In genomic region chr19:4013886-4014540, GRCh38 we compare ENCODE assay signal across 1 cellular context.
TF ChIP-seq lines count a peak whose summit lies in the region.

No MANE protein-coding gene starts in this region.

TF ChIP-seq in H1, 55 proteins besides CTCF, POLR2A, EP300 and RAD21:
- TF ChIP-seq TAF1 (IDR thresholded peaks at IDR 0.05; ENCODE audit: low read depth, low read length) = no peak
- no peak for TF ChIP-seq BRCA1 (IDR thresholded peaks at IDR 0.05; ENCODE audit: low read depth, low read length)
- TF ChIP-seq POLR2AphosphoS5 (IDR thresholded peaks at IDR 0.05; ENCODE audit: low read depth, low read length) = no peak
- no peak for TF ChIP-seq EGR1 (IDR thresholded peaks at IDR 0.05; ENCODE audit: borderline replicate concordance, low read depth, low read length)
- no peak for TF ChIP-seq POU5F1 (IDR thresholded peaks at IDR 0.05; ENCODE audit: low read depth, low read length)
- TF ChIP-seq SIRT6 (IDR thresholded peaks at IDR 0.05; ENCODE audit: low read length) = no peak
- no peak for TF ChIP-seq MAX (IDR thresholded peaks at IDR 0.05)
- TF ChIP-seq TCF12 (IDR thresholded peaks at IDR 0.05; ENCODE audit: low read depth, low read length) = no peak
- no peak for TF ChIP-seq CTBP2 (IDR thresholded peaks at IDR 0.05; ENCODE audit: borderline replicate concordance, insufficient read depth, insufficient read length, low read length)
- no peak for TF ChIP-seq SUZ12 (IDR thresholded peaks at IDR 0.05; ENCODE audit: low read length)
- no peak for TF ChIP-seq SIX5 (IDR thresholded peaks at IDR 0.05; ENCODE audit: low read depth, low read length)
- TF ChIP-seq NRF1 (IDR thresholded peaks at IDR 0.05; ENCODE audit: low read depth, low read length) = no peak
- no peak for TF ChIP-seq SP1 (IDR thresholded peaks at IDR 0.05; ENCODE audit: low read depth, low read length)
- TF ChIP-seq ATF2 (IDR thresholded peaks at IDR 0.05; ENCODE audit: low read length) = no peak
- no peak for TF ChIP-seq FOSL1 (IDR thresholded peaks at IDR 0.05; ENCODE audit: insufficient read depth, low read depth, low read length)
- no peak for TF ChIP-seq SP2 (IDR thresholded peaks at IDR 0.05; ENCODE audit: low read length)
- TF ChIP-seq SRF (IDR thresholded peaks at IDR 0.05; ENCODE audit: low read depth, low read length) = no peak
- TF ChIP-seq CHD7 (IDR thresholded peaks at IDR 0.05; ENCODE audit: insufficient replicate concordance, low read length) = no peak
